13 cellular contexts compared by ENCODE assay signal in genomic region chr11:60528934-60529333, GRCh38. TPM values are rescaled to one million over a fixed set of nuclear protein-coding genes. Genes with fewer than 3 reads are reported as not detected.
DNase-seq lines count a peak whose midpoint lies in the region; ATAC-seq and TF ChIP-seq lines count a peak whose summit lies in the region.
"Had no signal": no experiment of that assay in that cellular context is flagged by ENCODE, and none has a peak within 500 bp of the region (broad histone marks: within the 10 kb centered on the region; RNA-seq: fewer than 3 reads in every experiment).

No MANE protein-coding gene starts in this region.

- no peaks in the 10 kb centered on the region for H3K27me3 Mint-ChIP-seq in memory B cell

- POLR2A ChIA-PET in A673 (lab: Charles Lee; ENCODE audit: low non-redundant PET) = no interaction called here

- intact Hi-C loops in A673 (cut with micrococcal nuclease; ENCODE audit: unreplicated experiment) = no loop called here

- peaks cover 11% of the 10 kb centered on the region for H3K27me3 ChIP-seq in A673 (replicated peaks; ENCODE audit: insufficient read depth, low read depth, low read length, poor library complexity)

- TF ChIP-seq CTCF in A673 (conservative IDR thresholded peaks at IDR 0.05; ENCODE audit: low read depth, low read length) = no peak

- BruUV-seq in A673 (replicated peaks; lab: Mats Ljungman, UMichigan) = no TSS peak

- H3K9me3 Mint-ChIP-seq in memory B cell = peaks cover 2% of the 10 kb centered on the region

- H3K4me1 Mint-ChIP-seq in memory B cell = peaks cover 5% of the 10 kb centered on the region

- H3K27ac ChIP-seq in A673 (ENCODE audit: low read depth, low read length, poor library complexity, severe bottlenecking) = no peak overlapping the region
- H3K27ac ChIP-seq: KMS-11 had no signal

- H3K36me3 ChIP-seq in A673 (ENCODE audit: insufficient read depth, low read length, poor library complexity, severe bottlenecking) = no peaks in the 10 kb centered on the region

- CTCF ChIA-PET in A673 (lab: Charles Lee) = no interaction called here

- H3K36me3 Mint-ChIP-seq in memory B cell = no peaks in the 10 kb centered on the region

- H3K4me3 ChIP-seq in A673 (ENCODE audit: low read depth, low read length, poor library complexity, severe bottlenecking) = no peak overlapping the region

- H3K4me3 Mint-ChIP-seq in memory B cell = no peak overlapping the region

- no peaks in the 10 kb centered on the region for H3K9me3 ChIP-seq in A673 (ENCODE audit: low read depth, low read length, poor library complexity, severe bottlenecking)
- H3K9me3 ChIP-seq: SK-N-SH had no signal

- no peaks in the 10 kb centered on the region for H3K4me1 ChIP-seq in A673 (ENCODE audit: insufficient read depth, low read length, poor library complexity, severe bottlenecking)

- peak; percentile 73 for ATAC-seq in GM18517 (IDR thresholded peaks at IDR 0.05; ENCODE audit: unreplicated experiment)
- ATAC-seq in HG02678 (IDR thresholded peaks at IDR 0.05; ENCODE audit: unreplicated experiment) = peak; percentile 77
- peak; percentile 100 for ATAC-seq in memory B cell (ENCODE audit: low read depth)

- no peak overlapping the region for H3K27ac Mint-ChIP-seq in memory B cell

- peak; percentile 71 for DNase-seq in NAMALWA (ENCODE audit: low spot score)
- DNase-seq in memory B cell (ENCODE audit: low spot score in 2 of 2) = peak in 1 of 2 donors; percentile 38
- DNase-seq in NCI-H510A treated with DMSO at 0.1 percent for 48 hours (lab: John Stamatoyannopoulos, UW) = no peak
- DNase-seq in GM19240 (ENCODE audit: insufficient read length, low spot score) = no peak
- no peak for DNase-seq in cerebellum (ENCODE audit: low spot score)
- DNase-seq in A673 (ENCODE audit: low spot score) = no peak
- DNase-seq: NCI-H446, SK-N-SH had no signal

RNA-seq across cellular contexts. Expression of gene MS4A13, which starts 13.7 kb away (rescaled TPM):
- not detected for total RNA-seq in cerebellum
- not detected in 2 replicates for total RNA-seq in A673 (2021)
- total RNA-seq: dermis microvascular lymphatic vessel endothelial cell, frontal cortex had no signal

RNA-seq across cellular contexts. Expression of gene MS4A12, which starts 36.4 kb away (rescaled TPM):
- total RNA-seq in cerebellum = not detected
- not detected in 2 replicates for total RNA-seq in A673 (2021)
- total RNA-seq: dermis microvascular lymphatic vessel endothelial cell, frontal cortex had no signal
